In the genomic region with DNA sequence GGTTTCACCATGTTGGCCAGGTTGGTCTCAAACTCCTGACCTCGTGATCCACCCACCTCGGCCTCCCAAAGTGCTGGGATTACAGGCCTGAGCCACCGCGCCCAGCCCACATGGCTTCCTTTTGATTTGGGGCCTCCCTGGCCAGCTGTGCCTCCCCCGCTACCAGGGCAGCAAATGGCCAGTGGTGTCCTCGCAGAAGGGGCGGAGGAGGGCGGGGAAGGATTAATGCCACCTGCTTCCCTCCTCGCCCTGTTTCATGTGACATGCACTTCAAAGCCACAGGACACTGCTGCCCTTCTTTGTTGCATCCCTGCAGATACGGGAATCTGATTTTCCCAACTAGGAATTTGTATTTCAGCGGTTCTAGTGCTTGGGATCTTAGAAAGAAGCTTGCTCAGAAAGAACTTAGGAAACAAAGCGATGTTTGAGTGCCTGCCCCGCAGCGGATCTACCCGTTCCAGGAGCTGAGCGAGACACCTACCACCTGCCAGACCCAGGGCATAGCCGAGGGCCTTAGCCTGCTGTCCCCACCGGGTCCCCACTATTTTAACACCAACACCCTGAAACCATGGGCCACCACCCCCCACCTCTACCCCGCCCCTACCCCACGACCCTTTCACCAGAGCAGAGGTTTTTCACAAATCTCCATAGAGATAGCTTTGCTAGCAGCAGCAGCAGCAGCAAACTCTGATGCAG, we compare ENCODE assay signal across 12 cellular contexts. TPM values are rescaled to one million over a fixed set of nuclear protein-coding genes. Genes with fewer than 3 reads are reported as not detected.
DNase-seq lines count a peak whose midpoint lies in the region; ATAC-seq and TF ChIP-seq lines count a peak whose summit lies in the region.
"Had no signal": no experiment of that assay in that cellular context is flagged by ENCODE, and none has a peak within 500 bp of the region (broad histone marks: within the 10 kb centered on the region; RNA-seq: fewer than 3 reads in every experiment).

No MANE protein-coding gene starts in this region.

- H3K27ac ChIP-seq in OCI-LY3 (ENCODE audit: low read length) (no peak overlapping the region), hepatocyte (no peak overlapping the region), substantia nigra (ENCODE audit: low read depth, low read length, poor library complexity, severe bottlenecking) (peak overlapping the region; percentile 33)
- H3K27ac ChIP-seq: skin epidermis had no signal

- H2AFZ ChIP-seq in OCI-LY3 (ENCODE audit: low read depth, low read length), result peak overlapping the region; percentile 42; the same call in 1 of the 2 replicates
- H2AFZ ChIP-seq in hepatocyte, result no peak overlapping the region

- no peaks in the 10 kb centered on the region for H3K9me2 ChIP-seq in hepatocyte (replicated peaks; ENCODE audit: insufficient read depth)

- H3K9me3 Mint-ChIP-seq in activated naive CD8-positive, alpha-beta T cell treated with anti-CD3 and anti-CD28 coated beads, Interleukin-2, amount 50 U/mL, for 24 hours, result no peaks in the 10 kb centered on the region
- H3K9me3 Mint-ChIP-seq in activated naive CD8-positive, alpha-beta T cell treated with anti-CD3 and anti-CD28 coated beads for 36 hours, result no peaks in the 10 kb centered on the region
- H3K9me3 Mint-ChIP-seq: activated naive CD4-positive, alpha-beta T cell treated with anti-CD3 and anti-CD28 coated beads, Interleukin-2, amount 50 U/mL, for 24 hours; dendritic cell treated with granulocyte-macrophage colony-stimulating factor and Interleukin-4, amounts not matched to agents 40 ng/mL and 50 ng/mL, for 4 days had no signal

- H3K4me1 Mint-ChIP-seq in activated naive CD8-positive, alpha-beta T cell treated with anti-CD3 and anti-CD28 coated beads, Interleukin-2, amount 50 U/mL, for 24 hours, result peaks cover 3% of the 10 kb centered on the region
- no peaks in the 10 kb centered on the region for H3K4me1 Mint-ChIP-seq in activated naive CD8-positive, alpha-beta T cell treated with anti-CD3 and anti-CD28 coated beads for 36 hours
- H3K4me1 Mint-ChIP-seq: activated naive CD4-positive, alpha-beta T cell treated with anti-CD3 and anti-CD28 coated beads, Interleukin-2, amount 50 U/mL, for 24 hours had no signal

- H3K4me1 ChIP-seq in OCI-LY3 (ENCODE audit: low read length), result 0 out of 2 replicates have a peak, but pooled peaks cover 8% of the 10 kb centered on the region
- no peaks in the 10 kb centered on the region for H3K4me1 ChIP-seq in hepatocyte (ENCODE audit: insufficient read depth)

- H4K20me1 ChIP-seq in OCI-LY3 (ENCODE audit: insufficient read depth, low read length) (no peaks in the 10 kb centered on the region), hepatocyte (ENCODE audit: insufficient read depth, poor library complexity, severe bottlenecking) (no peaks in the 10 kb centered on the region)

- H3K4me3 ChIP-seq in OCI-LY3 (ENCODE audit: low read length) (peak overlapping the region; percentile 72), hepatocyte (no peak overlapping the region)
- H3K4me3 ChIP-seq: skin epidermis had no signal

- H3K9me3 ChIP-seq in OCI-LY3 (ENCODE audit: insufficient read depth, low read length), result no peaks in the 10 kb centered on the region
- no peaks in the 10 kb centered on the region for H3K9me3 ChIP-seq in hepatocyte (ENCODE audit: low read depth)

- H3K27me3 ChIP-seq in OCI-LY3 (ENCODE audit: low read depth, low read length) (peaks cover 34% of the 10 kb centered on the region), hepatocyte (peaks cover 9% of the 10 kb centered on the region)

- no peak for DNase-seq in activated naive CD8-positive, alpha-beta T cell treated with anti-CD3 and anti-CD28 coated beads, Interleukin-2, amount 50 U/mL, for 24 hours
- DNase-seq in activated naive CD8-positive, alpha-beta T cell treated with anti-CD3 and anti-CD28 coated beads for 36 hours, result no peak
- DNase-seq in hepatocyte (ENCODE audit: low spot score) (no peak), substantia nigra (lab: John Stamatoyannopoulos, UW) (peak in 2 of 49 donors; percentile 8 to 20), NOMO-1 treated with DMSO at 0.1 percent for 48 hours (lab: John Stamatoyannopoulos, UW; ENCODE audit: unreplicated experiment) (no peak)

- 76% methylated on average over 15 of the region's 20 CpGs for WGBS in hepatocyte (ENCODE audit: low lambda C conversion rate, missing lambda C conversion rate)

- peaks cover 9% of the 10 kb centered on the region for H3K27me3 Mint-ChIP-seq in activated naive CD8-positive, alpha-beta T cell treated with anti-CD3 and anti-CD28 coated beads, Interleukin-2, amount 50 U/mL, for 24 hours
- H3K27me3 Mint-ChIP-seq in activated naive CD8-positive, alpha-beta T cell treated with anti-CD3 and anti-CD28 coated beads for 36 hours, result peaks cover 5% of the 10 kb centered on the region

- H3K9ac ChIP-seq in OCI-LY3 (ENCODE audit: low read length), result peak overlapping the region; percentile 16; the same call in 1 of the 2 replicates

- H3K4me2 ChIP-seq in OCI-LY3 (ENCODE audit: low read length) (peak overlapping the region; percentile 86), hepatocyte (peak overlapping the region; percentile 82)

- no peak for TF ChIP-seq CTCF in OCI-LY3 (IDR thresholded peaks at IDR 0.05; ENCODE audit: low read depth, low read length)
- no peak for TF ChIP-seq CTCF in hepatocyte (IDR thresholded peaks at IDR 0.05; ENCODE audit: poor library complexity)

- H3K27ac Mint-ChIP-seq in activated naive CD8-positive, alpha-beta T cell treated with anti-CD3 and anti-CD28 coated beads, Interleukin-2, amount 50 U/mL, for 24 hours, result no peak overlapping the region
- no peak overlapping the region for H3K27ac Mint-ChIP-seq in activated naive CD8-positive, alpha-beta T cell treated with anti-CD3 and anti-CD28 coated beads for 36 hours
- H3K27ac Mint-ChIP-seq: activated naive CD4-positive, alpha-beta T cell treated with anti-CD3 and anti-CD28 coated beads, Interleukin-2, amount 50 U/mL, for 24 hours; dendritic cell treated with granulocyte-macrophage colony-stimulating factor and Interleukin-4, amounts not matched to agents 40 ng/mL and 50 ng/mL, for 4 days had no signal

- no peaks in the 10 kb centered on the region for H3K36me3 ChIP-seq in OCI-LY3 (replicated peaks; ENCODE audit: low read depth, low read length)
- no peaks in the 10 kb centered on the region for H3K36me3 ChIP-seq in hepatocyte (replicated peaks; ENCODE audit: insufficient read depth, low read depth)

- ATAC-seq in activated naive CD8-positive, alpha-beta T cell treated with anti-CD3 and anti-CD28 coated beads, Interleukin-2, amount 50 U/mL, for 24 hours, result peak; percentile 11
- ATAC-seq in HG02884 (IDR thresholded peaks at IDR 0.05; ENCODE audit: unreplicated experiment) (no peak), GM18861 (IDR thresholded peaks at IDR 0.05; ENCODE audit: unreplicated experiment) (no peak)

- no peak overlapping the region for H3K4me3 Mint-ChIP-seq in activated naive CD8-positive, alpha-beta T cell treated with anti-CD3 and anti-CD28 coated beads, Interleukin-2, amount 50 U/mL, for 24 hours
- no peak overlapping the region for H3K4me3 Mint-ChIP-seq in activated naive CD8-positive, alpha-beta T cell treated with anti-CD3 and anti-CD28 coated beads for 36 hours
- H3K4me3 Mint-ChIP-seq: activated naive CD4-positive, alpha-beta T cell treated with anti-CD3 and anti-CD28 coated beads, Interleukin-2, amount 50 U/mL, for 24 hours; dendritic cell treated with granulocyte-macrophage colony-stimulating factor and Interleukin-4, amounts not matched to agents 40 ng/mL and 50 ng/mL, for 4 days had no signal

- H3K36me3 Mint-ChIP-seq in activated naive CD8-positive, alpha-beta T cell treated with anti-CD3 and anti-CD28 coated beads, Interleukin-2, amount 50 U/mL, for 24 hours (ENCODE audit: low read depth), result no peaks in the 10 kb centered on the region
- no peaks in the 10 kb centered on the region for H3K36me3 Mint-ChIP-seq in activated naive CD8-positive, alpha-beta T cell treated with anti-CD3 and anti-CD28 coated beads for 36 hours
- H3K36me3 Mint-ChIP-seq: activated naive CD4-positive, alpha-beta T cell treated with anti-CD3 and anti-CD28 coated beads, Interleukin-2, amount 50 U/mL, for 24 hours had no signal

- H3K79me2 ChIP-seq in OCI-LY3 (ENCODE audit: low read length) (no peaks in the 10 kb centered on the region), hepatocyte (no peaks in the 10 kb centered on the region)

RNA-seq across cellular contexts. Expression of a gene that starts 37.7 kb away (rescaled TPM):
- total RNA-seq in activated naive CD8-positive, alpha-beta T cell treated with anti-CD3 and anti-CD28 coated beads for 36 hours, result not detected
- total RNA-seq in hepatocyte, result not detected in 2 replicates
- polyA plus RNA-seq in hepatocyte, result not detected in 2 replicates
- total RNA-seq: SK-MEL-5 had no signal
